ENCODE assay signal across 24 cellular contexts in genomic region chr9:114252394-114252793, GRCh38.
"Had no signal": no experiment of that assay in that cellular context is flagged by ENCODE, and none has a peak within 500 bp of the region (broad histone marks: within the 10 kb centered on the region; RNA-seq: fewer than 3 reads in every experiment).

No MANE protein-coding gene starts in this region.

- H3K27ac ChIP-seq: coronary artery, dorsolateral prefrontal cortex, esophagus muscularis mucosa, foreskin keratinocyte, gastroesophageal sphincter, heart left ventricle, hepatocyte, lower lobe of right lung had no signal

- FAIRE-seq: colon, endothelial cell of umbilical vein, frontal cortex, kidney had no signal

- H3K4me2 ChIP-seq: hepatocyte had no signal

- H3K79me2 ChIP-seq: hepatocyte had no signal

- H2AFZ ChIP-seq: hepatocyte had no signal

- H3K36me3 ChIP-seq: esophagus muscularis mucosa, gastroesophageal sphincter, heart left ventricle, lower lobe of right lung had no signal

- DNase-seq: dermis blood vessel endothelial cell; dorsolateral prefrontal cortex; effector CD4-positive, alpha-beta T cell; effector memory CD4-positive, alpha-beta T cell; foreskin keratinocyte; heart left ventricle; hypothalamus; immature natural killer cell; islet precursor cell; kidney; kidney glomerular epithelial cell; left colon; left ventricle myocardium superior; lower lobe of right lung; mesendoderm; midbrain had no signal

- ATAC-seq: foreskin keratinocyte, gastroesophageal sphincter, heart left ventricle, left colon, left lobe of liver, left ventricle myocardium superior, lower lobe of right lung had no signal

- H3K4me3 ChIP-seq: coronary artery, dorsolateral prefrontal cortex, esophagus muscularis mucosa, gastroesophageal sphincter, heart left ventricle, hepatocyte, lower lobe of right lung had no signal

- H3K27me3 ChIP-seq: dorsolateral prefrontal cortex, esophagus muscularis mucosa, foreskin keratinocyte, gastroesophageal sphincter, heart left ventricle, hepatocyte had no signal

- H3K4me1 ChIP-seq: foreskin keratinocyte had no signal

- H3K9me3 ChIP-seq: esophagus muscularis mucosa, gastroesophageal sphincter, heart left ventricle, lower lobe of right lung had no signal
